In genomic region chr17:57257213-57257873, GRCh38 we compare ENCODE assay signal across 8 cellular contexts. TPM values are rescaled to one million over a fixed set of nuclear protein-coding genes. Genes with fewer than 3 reads are reported as not detected.
DNase-seq lines count a peak whose midpoint lies in the region; ATAC-seq and TF ChIP-seq lines count a peak whose summit lies in the region.

No MANE protein-coding gene starts in this region.

- DNase-seq in CD8-positive, alpha-beta memory T cell = peak in 3 of 5 donors; percentile 23 to 52 (median 39)
- DNase-seq in activated naive CD8-positive, alpha-beta T cell treated with anti-CD3 and anti-CD28 coated beads, Interleukin-2, amount 10 ng/mL, durations not matched to agents 7 days and 5 days = no peak
- DNase-seq in testis (no peak), NCI-H2081 treated with DMSO at 0.1 percent for 48 hours (lab: John Stamatoyannopoulos, UW) (no peak), HPDE6-E6E7 (ENCODE audit: extremely low spot score) (no peak), HK-2 (ENCODE audit: unreplicated experiment) (no peak)

- H3K27me3 ChIP-seq in CD8-positive, alpha-beta memory T cell (ENCODE audit: insufficient read depth, low read length, poor library complexity, severe bottlenecking) = no peaks in the 10 kb centered on the region
- H3K27me3 ChIP-seq in layer of hippocampus (ENCODE audit: control insufficient read depth, insufficient read depth, low read length) (no peaks in the 10 kb centered on the region), testis (no peaks in the 10 kb centered on the region)

- CTCF ChIA-PET in CD8-positive, alpha-beta memory T cell (lab: Charles Lee) = interaction anchor here (0.6 to 3.3 kb wide), 3 partner anchors 13 to 265 kb away, joined by 3 to 18 read pairs (median 3); no protein-coding TSS in a partner anchor

- POLR2A ChIA-PET in CD8-positive, alpha-beta memory T cell (lab: Charles Lee) = interaction anchor here (0.6 to 2.3 kb wide), 9 partner anchors 15 to 752 kb away, joined by 3 to 10 read pairs (median 5); no protein-coding TSS in a partner anchor
- POLR2A ChIA-PET in activated naive CD8-positive, alpha-beta T cell treated with anti-CD3 and anti-CD28 coated beads, Interleukin-2, amount 10 ng/mL, durations not matched to agents 7 days and 5 days (lab: Charles Lee) = interaction anchor here (0.6 to 2.9 kb wide), 14 partner anchors 14 to 593 kb away, joined by 3 to 25 read pairs (median 5); partner anchors contain the start of gene MRPS23

- H3K9me3 Mint-ChIP-seq in CD8-positive, alpha-beta memory T cell = no peaks in the 10 kb centered on the region
- no peaks in the 10 kb centered on the region for H3K9me3 Mint-ChIP-seq in activated naive CD8-positive, alpha-beta T cell treated with anti-CD3 and anti-CD28 coated beads, Interleukin-2, amount 10 ng/mL, durations not matched to agents 7 days and 5 days

- no peak for TF ChIP-seq POLR2A in testis (IDR thresholded peaks at IDR 0.05)

- no peaks in the 10 kb centered on the region for H3K9me3 ChIP-seq in CD8-positive, alpha-beta memory T cell (ENCODE audit: low read length)
- H3K9me3 ChIP-seq in KOPT-K1 (ENCODE audit: insufficient read depth, low read length, poor library complexity, severe bottlenecking) (no peaks in the 10 kb centered on the region), testis (no peaks in the 10 kb centered on the region)

- H3K4me3 ChIP-seq in CD8-positive, alpha-beta memory T cell (ENCODE audit: low read length) = peak overlapping the region; percentile 78
- peak overlapping the region; percentile 93 to 95 for H3K4me3 ChIP-seq in testis

- H3K27ac Mint-ChIP-seq in CD8-positive, alpha-beta memory T cell = peak overlapping the region; percentile 83 to 98 (median 92)
- peak overlapping the region; percentile 95 for H3K27ac Mint-ChIP-seq in activated naive CD8-positive, alpha-beta T cell treated with anti-CD3 and anti-CD28 coated beads, Interleukin-2, amount 10 ng/mL, durations not matched to agents 7 days and 5 days

- H3K27ac ChIP-seq in CD8-positive, alpha-beta memory T cell (ENCODE audit: low read depth, low read length) = peak overlapping the region; percentile 75
- H3K27ac ChIP-seq in KOPT-K1 (ENCODE audit: low read depth, low read length, poor library complexity, severe bottlenecking) (peak overlapping the region; percentile 75), layer of hippocampus (ENCODE audit: low read depth, low read length) (peak overlapping the region; percentile 81), testis (peak overlapping the region; percentile 94 to 99)

- 0 to 1% methylated on average over 18 of the region's 18 CpGs for WGBS in testis, 2 donors

- no peak for ATAC-seq in activated naive CD8-positive, alpha-beta T cell treated with anti-CD3 and anti-CD28 coated beads, Interleukin-2, amount 10 ng/mL, durations not matched to agents 7 days and 5 days (ENCODE audit: low read depth)

- H3K27me3 Mint-ChIP-seq in CD8-positive, alpha-beta memory T cell = peaks cover 0 to 3% of the 10 kb centered on the region in 2 donors
- peaks cover 2% of the 10 kb centered on the region for H3K27me3 Mint-ChIP-seq in activated naive CD8-positive, alpha-beta T cell treated with anti-CD3 and anti-CD28 coated beads, Interleukin-2, amount 10 ng/mL, durations not matched to agents 7 days and 5 days

- peaks cover 0 to 53% (median 5%) of the 10 kb centered on the region in 3 donors for H3K36me3 Mint-ChIP-seq in CD8-positive, alpha-beta memory T cell
- peaks cover 36% of the 10 kb centered on the region for H3K36me3 Mint-ChIP-seq in activated naive CD8-positive, alpha-beta T cell treated with anti-CD3 and anti-CD28 coated beads, Interleukin-2, amount 10 ng/mL, durations not matched to agents 7 days and 5 days

- H3K4me1 Mint-ChIP-seq in CD8-positive, alpha-beta memory T cell = peaks cover 54 to 68% (median 63%) of the 10 kb centered on the region in 3 donors
- H3K4me1 Mint-ChIP-seq in activated naive CD8-positive, alpha-beta T cell treated with anti-CD3 and anti-CD28 coated beads, Interleukin-2, amount 10 ng/mL, durations not matched to agents 7 days and 5 days = peaks cover 59% of the 10 kb centered on the region

- H3K4me3 Mint-ChIP-seq in CD8-positive, alpha-beta memory T cell = peak overlapping the region; percentile 90 to 98 (median 96)
- H3K4me3 Mint-ChIP-seq in activated naive CD8-positive, alpha-beta T cell treated with anti-CD3 and anti-CD28 coated beads, Interleukin-2, amount 10 ng/mL, durations not matched to agents 7 days and 5 days = peak overlapping the region; percentile 96

- intact Hi-C loops in testis (cut with DNase I; ENCODE audit: low total_unique reads) = no loop called here

- TF ChIP-seq CTCF in testis (IDR thresholded peaks at IDR 0.05) = no peak

- peaks cover 35% of the 10 kb centered on the region for H3K4me1 ChIP-seq in CD8-positive, alpha-beta memory T cell (ENCODE audit: insufficient read depth, low read length)
- H3K4me1 ChIP-seq in testis = peaks cover 15% of the 10 kb centered on the region

- peaks cover 5% of the 10 kb centered on the region for H3K36me3 ChIP-seq in CD8-positive, alpha-beta memory T cell (ENCODE audit: insufficient read depth, low read length)
- H3K36me3 ChIP-seq in KOPT-K1 (ENCODE audit: insufficient read depth, low read length) (peaks cover 43% of the 10 kb centered on the region), testis (ENCODE audit: low read depth, missing control alignments) (no peaks in the 10 kb centered on the region)

RNA-seq across cellular contexts. Expression of gene MSI2, which starts 1.0 kb away (rescaled TPM):
- 10 to 100 TPM; 57.1 to 58.0 TPM for total RNA-seq in CD8-positive, alpha-beta memory T cell
- polyA plus RNA-seq in CD8-positive, alpha-beta memory T cell = 2.3 TPM
- total RNA-seq in activated naive CD8-positive, alpha-beta T cell treated with anti-CD3 and anti-CD28 coated beads, Interleukin-2, amount 10 ng/mL, durations not matched to agents 7 days and 5 days = 100 to 1,000 TPM; 113 to 114 TPM
- total RNA-seq in testis = 100 to 1,000 TPM in 1 of 2 donors, 10 to 100 TPM in 1; 76.6 to 106 TPM
- 46.5 TPM for polyA plus RNA-seq in testis (ENCODE audit: insufficient read depth, low read depth, low replicate concordance)

Comparison
In these comparisons a context has a peak if more than half of its experiments do, and no peak if none do; other contexts are left out.
1. DNase-seq: peak in CD8-positive, alpha-beta memory T cell (3 of 5); none in activated naive CD8-positive, alpha-beta T cell treated with anti-CD3 and anti-CD28 coated beads, Interleukin-2, amount 10 ng/mL, durations not matched to agents 7 days and 5 days (single experiment), testis (single experiment), NCI-H2081 treated with DMSO at 0.1 percent for 48 hours (single experiment), HPDE6-E6E7 (single experiment) and HK-2 (single experiment).
2. Peak in every context shown above with its lines, with median percentiles within 50 percentile points of each other: H3K27ac ChIP-seq.